ENCODE assay signal across 8 cellular contexts in genomic region chr11:65118097-65118837, GRCh38. TPM values are rescaled to one million over a fixed set of nuclear protein-coding genes. Genes with fewer than 3 reads are reported as not detected.
DNase-seq lines count a peak whose midpoint lies in the region; ATAC-seq and TF ChIP-seq lines count a peak whose summit lies in the region.

No MANE protein-coding gene starts in this region.

- intact Hi-C loops in adrenal gland (cut with DNase I), result no loop called here
- intact Hi-C loops in natural killer cell (cut with micrococcal nuclease), result loop anchor here (10.0 kb wide), 1 partner anchor 343 kb away; the partner anchor contains the start of gene SF1
- intact Hi-C loops in vagina (cut with DNase I), result loop anchor here (5.0 kb wide), 1 partner anchor 106 kb away; the partner anchor contains the start of gene ARL2

- H3K4me1 ChIP-seq in adrenal gland (replicated peaks in 1 of 2) (peaks cover 43 to 56% of the 10 kb centered on the region in 2 donors), vagina (peaks cover 46% of the 10 kb centered on the region)

- peak in 3 of 6 experiments; percentile 2 to 34 (median 28) for TF ChIP-seq CTCF in adrenal gland (IDR thresholded peaks at IDR 0.05)
- TF ChIP-seq CTCF in natural killer cell (IDR thresholded peaks at IDR 0.05), result peak; percentile 28
- TF ChIP-seq CTCF in vagina (IDR thresholded peaks at IDR 0.05), result peak in 2 of 3 experiments; percentile 3 to 4

- H3K27ac ChIP-seq in adrenal gland, result peak overlapping the region in 3 of 5 donors; percentile 45 to 94 (median 66)
- peak overlapping the region; percentile 71 for H3K27ac ChIP-seq in vagina

- no peak for DNase-seq in stimulated activated naive CD8-positive, alpha-beta T cell treated with anti-CD3 and anti-CD28 coated beads, Interleukin-15, Interleukin-2, amounts not matched to agents 100 U/mL and 50 U/mL, for 24 hours
- peak in 3 of 7 donors; percentile 16 to 41 (median 22) for DNase-seq in adrenal gland
- DNase-seq in natural killer cell, result no peak
- peak in 1 of 2 donors; percentile 85 for DNase-seq in vagina (ENCODE audit: extremely low spot score in 2 of 2)
- DNase-seq in DMS79 treated with DMSO at 0.1 percent for 48 hours (lab: John Stamatoyannopoulos, UW), result no peak

- H3K4me1 Mint-ChIP-seq in stimulated activated naive CD8-positive, alpha-beta T cell treated with anti-CD3 and anti-CD28 coated beads, Interleukin-15, Interleukin-2, amounts not matched to agents 100 ng/mL and 50 ng/mL, for 24 hours (ENCODE audit: low read depth), result peaks cover 76% of the 10 kb centered on the region
- peaks cover 29 to 54% of the 10 kb centered on the region in 2 donors for H3K4me1 Mint-ChIP-seq in natural killer cell

- H3K9me3 Mint-ChIP-seq in stimulated activated naive CD8-positive, alpha-beta T cell treated with anti-CD3 and anti-CD28 coated beads, Interleukin-15, Interleukin-2, amounts not matched to agents 100 ng/mL and 50 ng/mL, for 24 hours, result no peaks in the 10 kb centered on the region
- H3K9me3 Mint-ChIP-seq in natural killer cell, result no peaks in the 10 kb centered on the region

- H3K4me3 ChIP-seq in adrenal gland (no peak overlapping the region), vagina (no peak overlapping the region)

- H3K27me3 ChIP-seq in adrenal gland (no peaks in the 10 kb centered on the region), vagina (no peaks in the 10 kb centered on the region)

- peaks cover 0 to 37% of the 10 kb centered on the region in 2 donors for H3K36me3 ChIP-seq in adrenal gland (replicated peaks in 1 of 2)
- peaks cover 0 to 24% of the 10 kb centered on the region in 2 donors for H3K36me3 ChIP-seq in vagina

- no peak for TF ChIP-seq POLR2A in adrenal gland (IDR thresholded peaks at IDR 0.05)
- no peak for TF ChIP-seq POLR2A in vagina (IDR thresholded peaks at IDR 0.05)

- H3K36me3 Mint-ChIP-seq in stimulated activated naive CD8-positive, alpha-beta T cell treated with anti-CD3 and anti-CD28 coated beads, Interleukin-15, Interleukin-2, amounts not matched to agents 100 ng/mL and 50 ng/mL, for 24 hours (ENCODE audit: low read depth), result peaks cover 64% of the 10 kb centered on the region
- no peaks in the 10 kb centered on the region for H3K36me3 Mint-ChIP-seq in natural killer cell

- WGBS in adrenal gland, 4 donors, result 70 to 79% (median 73%) methylated on average over 18 of the region's 18 CpGs

- H3K27me3 Mint-ChIP-seq in stimulated activated naive CD8-positive, alpha-beta T cell treated with anti-CD3 and anti-CD28 coated beads, Interleukin-15, Interleukin-2, amounts not matched to agents 100 ng/mL and 50 ng/mL, for 24 hours, result no peaks in the 10 kb centered on the region
- no peaks in the 10 kb centered on the region for H3K27me3 Mint-ChIP-seq in natural killer cell (ENCODE audit: low read depth in 2 of 2)

- peak overlapping the region; percentile 91 for H3K27ac Mint-ChIP-seq in stimulated activated naive CD8-positive, alpha-beta T cell treated with anti-CD3 and anti-CD28 coated beads, Interleukin-15, Interleukin-2, amounts not matched to agents 100 ng/mL and 50 ng/mL, for 24 hours
- peak overlapping the region; percentile 88 to 99 for H3K27ac Mint-ChIP-seq in natural killer cell

- H3K9me3 ChIP-seq in adrenal gland (replicated peaks in 1 of 3) (no peaks in the 10 kb centered on the region), vagina (no peaks in the 10 kb centered on the region)

- no peak for ATAC-seq in stimulated activated naive CD8-positive, alpha-beta T cell treated with anti-CD3 and anti-CD28 coated beads, Interleukin-15, Interleukin-2, amounts not matched to agents 100 U/mL and 50 U/mL, for 24 hours
- ATAC-seq in natural killer cell (no peak), GM18498 (IDR thresholded peaks at IDR 0.05; ENCODE audit: unreplicated experiment) (no peak), HG02623 (IDR thresholded peaks at IDR 0.05; ENCODE audit: unreplicated experiment) (no peak)

- peak overlapping the region; percentile 100 for H3K4me3 Mint-ChIP-seq in stimulated activated naive CD8-positive, alpha-beta T cell treated with anti-CD3 and anti-CD28 coated beads, Interleukin-15, Interleukin-2, amounts not matched to agents 100 ng/mL and 50 ng/mL, for 24 hours
- peak overlapping the region; percentile 86 for H3K4me3 Mint-ChIP-seq in natural killer cell

RNA-seq across cellular contexts. Expression of gene ZNHIT2, which starts 0.8 kb away (rescaled TPM):
- total RNA-seq in adrenal gland (10 to 100 TPM; 10.7 to 30.0 (median 20.5) TPM), natural killer cell (1 to 10 TPM; 5.6 to 6.8 (median 6.1) TPM), vagina (15.7 TPM)
- polyA plus RNA-seq in adrenal gland, result 10 to 100 TPM in 2 of 3 donors, under 1 TPM in 1; 0.48 to 39.8 (median 32.1) TPM

RNA-seq across cellular contexts. Expression of gene FAU, which starts 3.7 kb away (rescaled TPM):
- total RNA-seq in adrenal gland (1,000 to 10,000 TPM in 5 of 8 donors, 100 to 1,000 TPM in 3; 361 to 1,303 (median 1,029) TPM), natural killer cell (100 to 1,000 TPM; 724 to 977 (median 968) TPM), vagina (1,228 TPM)
- polyA plus RNA-seq in adrenal gland, result 1,000 to 10,000 TPM in 2 of 3 donors, 100 to 1,000 TPM in 1; 656 to 2,488 (median 2,066) TPM

RNA-seq across cellular contexts. Expression of gene MRPL49, which starts 3.9 kb away (rescaled TPM):
- total RNA-seq in adrenal gland, result 100 to 1,000 TPM; 113 to 180 (median 135) TPM
- polyA plus RNA-seq in adrenal gland, result 100 to 1,000 TPM in 1 of 3 donors, 10 to 100 TPM in 2; 32.7 to 122 (median 33.9) TPM
- total RNA-seq in natural killer cell, result 10 to 100 TPM; 36.8 to 37.5 (median 36.9) TPM
- 43.5 TPM for total RNA-seq in vagina

RNA-seq across cellular contexts. Expression of gene TM7SF2, which starts 6.6 kb away (rescaled TPM):
- 1,000 to 10,000 TPM in 2 of 8 donors, 100 to 1,000 TPM in 6; 278 to 1,807 (median 752) TPM for total RNA-seq in adrenal gland
- polyA plus RNA-seq in adrenal gland, result 100 to 1,000 TPM; 259 to 849 (median 589) TPM
- total RNA-seq in natural killer cell, result 10 to 100 TPM; 17.0 to 23.2 (median 18.6) TPM
- 37.6 TPM for total RNA-seq in vagina

RNA-seq across cellular contexts. Expression of gene SYVN1, which starts 16.1 kb away (rescaled TPM):
- total RNA-seq in adrenal gland (100 to 1,000 TPM in 1 of 8 donors, 10 to 100 TPM in 7; 28.1 to 119 (median 64.3) TPM), natural killer cell (100 to 1,000 TPM in 1 of 3 donors, 10 to 100 TPM in 2; 72.9 to 109 (median 90.2) TPM), vagina (42.5 TPM)
- polyA plus RNA-seq in adrenal gland, result 100 to 1,000 TPM in 1 of 3 donors, 10 to 100 TPM in 2; 46.0 to 124 (median 58.5) TPM

Comparison
In these comparisons a context has a peak if more than half of its experiments do, and no peak if none do; other contexts are left out.
1. intact Hi-C loops: an anchor here in natural killer cell (10.0 kb wide) and vagina (5.0 kb wide); none called in adrenal gland.